Comparison of ENCODE assay signal across 8 cellular contexts in genomic region chr4:121800638-121800960, GRCh38. TPM values are rescaled to one million over a fixed set of nuclear protein-coding genes. Genes with fewer than 3 reads are reported as not detected.
DNase-seq lines count a peak whose midpoint lies in the region; ATAC-seq and TF ChIP-seq lines count a peak whose summit lies in the region.

No MANE protein-coding gene starts in this region.

- TF ChIP-seq CTCF in RWPE1 (conservative IDR thresholded peaks at IDR 0.05; ENCODE audit: low read depth) (no peak), fibroblast of mammary gland (conservative IDR thresholded peaks at IDR 0.05; ENCODE audit: control insufficient read depth, insufficient read depth, low read depth, low read length) (no peak), psoas muscle (IDR thresholded peaks at IDR 0.05) (no peak)

- CTCF ChIA-PET in RWPE1 (lab: Yijun Ruan, JAX), result interaction anchor here (1.7 kb wide), 1 partner anchor 24 kb away, joined by 7 read pairs; no protein-coding TSS in a partner anchor

- no peaks in the 10 kb centered on the region for H3K9me3 ChIP-seq in psoas muscle

- H3K36me3 ChIP-seq in psoas muscle (ENCODE audit: insufficient read depth in 1 of 2, low read depth in 1 of 2), result peaks cover 7 to 32% of the 10 kb centered on the region in 2 donors

- ATAC-seq in GM18868 (IDR thresholded peaks at IDR 0.05; ENCODE audit: unreplicated experiment) (peak; percentile 33), HG02798 (IDR thresholded peaks at IDR 0.05; ENCODE audit: poor library complexity, unreplicated experiment) (peak; percentile 34), psoas muscle (peak; percentile 11 to 62 (median 34))

- H3K27me3 ChIP-seq in psoas muscle (ENCODE audit: insufficient read depth in 3 of 3, low read length in 2 of 3), result no peaks in the 10 kb centered on the region

- H3K4me3 ChIP-seq in fibroblast of mammary gland (ENCODE audit: control insufficient read depth, low read depth, low read length) (peak overlapping the region; percentile 89), psoas muscle (peak overlapping the region; percentile 85)

- peaks cover 17% of the 10 kb centered on the region for H3K4me1 ChIP-seq in psoas muscle

- POLR2A ChIA-PET in RWPE1 (lab: Yijun Ruan, JAX; ENCODE audit: low non-redundant PET), result interaction anchor here (0.6 kb wide), 1 partner anchor 19 kb away, joined by 5 read pairs; no protein-coding TSS in a partner anchor

- H3K27ac ChIP-seq in RWPE1, result peak overlapping the region; percentile 87; the same call in 1 of the 2 replicates
- peak overlapping the region; percentile 92 for H3K27ac ChIP-seq in psoas muscle

- no peak for DNase-seq in RWPE1 (ENCODE audit: low spot score)
- DNase-seq in fibroblast of mammary gland (ENCODE audit: low read depth), result no peak
- no peak for DNase-seq in psoas muscle
- DNase-seq in activated CD8-positive, alpha-beta memory T cell treated with anti-CD3 and anti-CD28 coated beads, Interleukin-2, amount 50 U/mL, for 48 hours, result no peak
- DNase-seq in DMS 273 (lab: John Stamatoyannopoulos, UW; ENCODE audit: unreplicated experiment), result no peak
- no peak for DNase-seq in nucleus accumbens (lab: John Stamatoyannopoulos, UW)

- intact Hi-C loops in psoas muscle (cut with DNase I), result loop anchor here (2.0 to 10.0 kb wide), 3 partner anchors 22 to 126 kb away; partner anchors contain the start of genes ANXA5 (in 1 of the 2) and CCNA2 (in 1 of the 2)

- 23 to 24% (median 23%) methylated on average over 8 of the region's 8 CpGs for WGBS in psoas muscle, 3 donors

RNA-seq across cellular contexts. Expression of gene EXOSC9, which starts 0.5 kb away (rescaled TPM):
- total RNA-seq in psoas muscle, result 10 to 100 TPM; 12.3 to 14.5 (median 13.4) TPM
- 10 to 100 TPM; 18.4 to 28.5 (median 25.3) TPM for polyA plus RNA-seq in psoas muscle

RNA-seq across cellular contexts. Expression of gene CCNA2, which starts 23.1 kb away (rescaled TPM):
- under 1 TPM; 0.18 to 0.46 (median 0.34) TPM for total RNA-seq in psoas muscle
- polyA plus RNA-seq in psoas muscle, result under 1 TPM; 0.06 to 0.23 (median 0.21) TPM

RNA-seq across cellular contexts. Expression of gene SMIM43, which starts 35.6 kb away (rescaled TPM):
- total RNA-seq in psoas muscle, result not detected
- under 1 TPM in 2 of 3 donors, not detected in 1; 0.03 TPM for polyA plus RNA-seq in psoas muscle
